Comparison of ENCODE assay signal across 1 cellular context in the genomic region with DNA sequence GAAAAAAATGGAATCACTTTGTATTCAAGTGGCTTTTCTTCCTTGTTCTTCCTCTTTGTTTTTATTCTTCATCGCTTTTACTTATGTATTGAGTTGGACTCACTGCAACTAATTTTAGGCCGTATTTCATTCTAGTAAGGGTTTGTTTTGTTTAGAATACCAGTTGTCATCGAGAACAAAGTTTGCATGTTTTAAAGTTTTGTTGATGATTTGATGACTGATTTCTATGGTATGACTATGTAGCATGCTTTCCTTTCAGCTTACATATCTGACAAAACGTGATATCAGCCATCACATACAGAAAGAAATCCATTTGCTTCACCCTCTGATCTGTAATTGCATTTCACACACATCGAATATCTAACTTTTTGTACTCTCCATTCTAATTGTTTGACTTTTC.
TF ChIP-seq lines count a peak whose summit lies in the region.

No MANE protein-coding gene starts in this region.

TF ChIP-seq in IMR-90, 13 proteins besides CTCF, POLR2A, EP300 and RAD21 (continued from another document):
- TF ChIP-seq, protein P1, sequence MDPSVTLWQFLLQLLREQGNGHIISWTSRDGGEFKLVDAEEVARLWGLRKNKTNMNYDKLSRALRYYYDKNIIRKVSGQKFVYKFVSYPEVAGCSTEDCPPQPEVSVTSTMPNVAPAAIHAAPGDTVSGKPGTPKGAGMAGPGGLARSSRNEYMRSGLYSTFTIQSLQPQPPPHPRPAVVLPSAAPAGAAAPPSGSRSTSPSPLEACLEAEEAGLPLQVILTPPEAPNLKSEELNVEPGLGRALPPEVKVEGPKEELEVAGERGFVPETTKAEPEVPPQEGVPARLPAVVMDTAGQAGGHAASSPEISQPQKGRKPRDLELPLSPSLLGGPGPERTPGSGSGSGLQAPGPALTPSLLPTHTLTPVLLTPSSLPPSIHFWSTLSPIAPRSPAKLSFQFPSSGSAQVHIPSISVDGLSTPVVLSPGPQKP (IDR thresholded peaks at IDR 0.05; ENCODE audit: borderline replicate concordance, low read depth, low read length), result no peak
